ENCODE assay signal across 19 cellular contexts in the genomic region with DNA sequence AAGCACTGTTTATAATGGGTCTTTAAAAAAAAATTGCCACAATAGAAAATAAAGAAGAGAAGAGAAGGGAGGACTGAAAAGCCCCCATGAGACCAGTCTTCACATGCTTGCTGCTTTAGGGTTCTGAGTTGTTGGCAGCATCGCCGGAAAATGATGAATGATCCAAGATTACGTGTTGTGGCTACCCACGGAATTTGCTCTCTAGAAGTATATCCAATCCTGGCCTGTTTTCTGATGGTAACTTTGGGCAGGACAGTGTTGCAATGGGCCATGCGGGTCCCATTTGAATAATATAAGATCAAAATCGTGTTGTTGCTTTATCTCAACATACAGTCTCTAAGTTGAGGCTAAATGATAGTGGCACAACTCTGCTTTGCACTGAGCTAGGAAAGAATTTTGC.
"Had no signal": no experiment of that assay in that cellular context is flagged by ENCODE, and none has a peak within 500 bp of the region (broad histone marks: within the 10 kb centered on the region; RNA-seq: fewer than 3 reads in every experiment).

No MANE protein-coding gene starts in this region.

- H3K4me3 ChIP-seq: breast epithelium, colonic mucosa, ovary, prostate gland, right atrium auricular region, suprapubic skin, tibial nerve had no signal

- DNase-seq: activated CD4-positive, alpha-beta T cell treated with anti-CD3 and anti-CD28 coated beads, Interleukin-2, amount 50 U/mL, for 1 hour; activated CD4-positive, CD25-positive, alpha-beta regulatory T cell treated with anti-CD3 and anti-CD28 coated beads, Interleukin-2, amount 50 U/mL, for 72 hours; activated CD8-positive, alpha-beta T cell treated with anti-CD3 and anti-CD28 coated beads, Interleukin-2, amount 10 ng/mL, durations not matched to agents 7 days and 5 days; activated gamma-delta T cell; activated naive CD4-positive, alpha-beta T cell treated with anti-CD3 and anti-CD28 coated beads, Interleukin-2, amount 50 U/mL, for 16 hours; activated naive CD8-positive, alpha-beta T cell treated with anti-CD3 and anti-CD28 coated beads, Interleukin-2, amount 50 U/mL, for 24 hours; aorta; colonic mucosa; endodermal cell; hippocampal formation; ovary; stimulated activated CD4-positive, alpha-beta T cell treated with anti-CD3 and anti-CD28 coated beads, Interleukin-12 subunit alpha, Interleukin-12 subunit beta, amount 100 ng/mL, for 4 hours; stimulated activated CD4-positive, alpha-beta T cell treated with anti-CD3 and anti-CD28 coated beads, Interleukin-1b, Interleukin-23, amount 100 ng/mL, for 48 hours; WERI-Rb-1 had no signal
